Comparison of ENCODE assay signal across 10 cellular contexts in the genomic region with DNA sequence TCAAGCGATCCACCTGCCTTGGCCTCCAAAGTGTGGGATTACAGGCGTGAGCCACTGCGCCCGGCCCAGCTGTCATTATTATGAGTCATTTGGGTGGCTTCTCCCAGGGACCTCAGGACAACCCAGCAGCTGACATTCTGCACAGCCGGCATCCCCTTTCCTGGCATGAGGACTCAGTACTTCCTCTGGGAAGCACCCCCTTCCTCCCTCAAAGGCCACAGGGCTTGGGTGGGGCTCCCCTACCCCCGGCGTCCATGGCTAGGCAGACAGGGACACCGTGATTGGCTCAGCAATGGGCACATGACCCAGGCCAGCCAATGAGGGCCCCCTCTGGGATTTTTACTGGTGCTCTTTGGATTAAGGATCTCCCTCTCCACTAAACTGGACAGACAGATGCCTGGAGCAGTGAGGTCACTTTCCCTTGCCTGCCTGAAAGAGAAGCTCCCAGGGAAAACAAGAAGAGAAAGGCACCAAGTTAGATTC. TPM values are rescaled to one million over a fixed set of nuclear protein-coding genes. Genes with fewer than 3 reads are reported as not detected.
DNase-seq lines count a peak whose midpoint lies in the region; ATAC-seq, FAIRE-seq and TF ChIP-seq lines count a peak whose summit lies in the region.
"Had no signal": no experiment of that assay in that cellular context is flagged by ENCODE, and none has a peak within 500 bp of the region (broad histone marks: within the 10 kb centered on the region; RNA-seq: fewer than 3 reads in every experiment).

No MANE protein-coding gene starts in this region.

- TF ChIP-seq CTCF in MCF 10A (IDR thresholded peaks at IDR 0.05; ENCODE audit: unreplicated experiment) (no peak), HepG2 (CRISPR knock-in tag; IDR thresholded peaks at IDR 0.05) (no peak)

- H4K20me1 ChIP-seq in HepG2 (ENCODE audit: insufficient read depth, low read length) = no peaks in the 10 kb centered on the region

- DNase-seq in stimulated activated naive CD8-positive, alpha-beta T cell treated with anti-CD3 and anti-CD28 coated beads, Interleukin-15, Interleukin-2, amounts not matched to agents 100 U/mL and 50 U/mL, for 24 hours = peak; percentile 17
- no peak for DNase-seq in stimulated activated naive CD8-positive, alpha-beta T cell treated with anti-CD3 and anti-CD28 coated beads, Interleukin-15, amount 100 ng/mL, for 72 hours
- DNase-seq in MCF 10A (ENCODE audit: unreplicated experiment) (peak; percentile 54), HepG2 (ENCODE audit: low spot score) (no peak), KBM-7 (no peak), NCI-H1105 (lab: John Stamatoyannopoulos, UW) (no peak), T-helper 9 cell (no peak), SKM-1 (lab: John Stamatoyannopoulos, UW; ENCODE audit: unreplicated experiment) (no peak)
- DNase-seq: CD4-positive, alpha-beta T cell had no signal

- H3K9me3 Mint-ChIP-seq in stimulated activated naive CD8-positive, alpha-beta T cell treated with anti-CD3 and anti-CD28 coated beads, Interleukin-15, amount 100 ng/mL, for 72 hours = no peaks in the 10 kb centered on the region
- no peaks in the 10 kb centered on the region for H3K9me3 Mint-ChIP-seq in MCF 10A (ENCODE audit: unreplicated experiment)
- H3K9me3 Mint-ChIP-seq: CD4-positive, alpha-beta T cell; neural crest cell had no signal

- H3K27me3 ChIP-seq in HepG2 (ENCODE audit: control insufficient read depth in 1 of 2, insufficient read depth in 2 of 2, low read length in 2 of 2) = no peaks in the 10 kb centered on the region

- FAIRE-seq in HepG2 (lab: Jason Lieb, UNC) = no peak

- TF ChIP-seq EP300 in HepG2 (IDR thresholded peaks at IDR 0.05; ENCODE audit: low read depth in 2 of 2, low read length in 2 of 2) = no peak
- no peak for TF ChIP-seq EP300 in HepG2 (CRISPR knock-in tag; IDR thresholded peaks at IDR 0.05; ENCODE audit: borderline replicate concordance)

- H3K4me3 Mint-ChIP-seq in stimulated activated naive CD8-positive, alpha-beta T cell treated with anti-CD3 and anti-CD28 coated beads, Interleukin-15, amount 100 ng/mL, for 72 hours = no peak overlapping the region
- H3K4me3 Mint-ChIP-seq in MCF 10A (ENCODE audit: unreplicated experiment) = no peak overlapping the region
- H3K4me3 Mint-ChIP-seq: CD4-positive, alpha-beta T cell; neural crest cell had no signal

- intact Hi-C loops in MCF 10A (cut with micrococcal nuclease) = no loop called here
- intact Hi-C loops in HepG2 (cut with micrococcal nuclease; ENCODE audit: unreplicated experiment) = no loop called here

- peaks cover 61% of the 10 kb centered on the region for H3K36me3 Mint-ChIP-seq in MCF 10A (ENCODE audit: insufficient read depth, unreplicated experiment)

- no peak overlapping the region for H2AFZ ChIP-seq in HepG2 (ENCODE audit: low read length)

- H3K4me3 ChIP-seq in HepG2 (replicated peaks in 1 of 3; ENCODE audit: insufficient read depth in 1 of 3, low read depth in 2 of 3, low read length in 3 of 3) = no peak overlapping the region

- in situ Hi-C loops in HepG2 (cut with HindIII; ENCODE audit: extremely low pct_ligation_motif_present, low pct_unique_long_range_greater_than_20kb) = no loop called here
- in situ Hi-C loops in KBM-7 (cut with MboI; ENCODE audit: low pct_unique_long_range_greater_than_20kb, low sequenced_read_pairs) = no loop called here

- peaks cover 13% of the 10 kb centered on the region for H3K27me3 Mint-ChIP-seq in stimulated activated naive CD8-positive, alpha-beta T cell treated with anti-CD3 and anti-CD28 coated beads, Interleukin-15, amount 100 ng/mL, for 72 hours
- no peaks in the 10 kb centered on the region for H3K27me3 Mint-ChIP-seq in MCF 10A (ENCODE audit: insufficient read depth, unreplicated experiment)

- CTCF ChIA-PET in MCF 10A (lab: Yijun Ruan, JAX) = interaction anchor here (0.6 to 2.1 kb wide), 3 partner anchors 13 to 292 kb away, joined by 6 to 14 read pairs (median 9); no protein-coding TSS in a partner anchor
- CTCF ChIA-PET in HepG2 (lab: Yijun Ruan, JAX; ENCODE audit: low intra/inter-chr PET ratio, low total read pairs) = no interaction called here

- no peak overlapping the region for H3K27ac Mint-ChIP-seq in stimulated activated naive CD8-positive, alpha-beta T cell treated with anti-CD3 and anti-CD28 coated beads, Interleukin-15, amount 100 ng/mL, for 72 hours
- H3K27ac Mint-ChIP-seq in MCF 10A (ENCODE audit: low read depth, unreplicated experiment) = no peak overlapping the region
- H3K27ac Mint-ChIP-seq: CD4-positive, alpha-beta T cell had no signal

- H3K27ac ChIP-seq in HepG2 (ENCODE audit: extremely low read length, insufficient read depth, low read length) = no peak overlapping the region

- BruUV-seq in MCF 10A (replicated peaks; lab: Mats Ljungman, UMichigan) = no TSS peak
- no TSS peak for BruUV-seq in HepG2 (replicated peaks; lab: Mats Ljungman, UMichigan)

- POLR2A ChIA-PET in MCF 10A (lab: Yijun Ruan, JAX) = interaction anchor here (0.7 to 3.4 kb wide), 5 partner anchors 23 to 53 kb away, joined by 3 to 16 read pairs (median 3); no protein-coding TSS in a partner anchor
- POLR2A ChIA-PET in HepG2 (lab: Yijun Ruan, JAX) = no interaction called here

- 0 out of 5 replicates have a peak, but pooled peaks cover 0 to 8% of the 10 kb centered on the region in 2 experiments for H3K36me3 ChIP-seq in HepG2 (replicated peaks in 1 of 2; ENCODE audit: control insufficient read depth in 1 of 2, insufficient read depth in 2 of 2, low read length in 2 of 2)

- no peaks in the 10 kb centered on the region for H3K9me3 ChIP-seq in HepG2 (ENCODE audit: low read length)

- peaks cover 13% of the 10 kb centered on the region for H3K4me1 Mint-ChIP-seq in stimulated activated naive CD8-positive, alpha-beta T cell treated with anti-CD3 and anti-CD28 coated beads, Interleukin-15, amount 100 ng/mL, for 72 hours
- H3K4me1 Mint-ChIP-seq in MCF 10A (ENCODE audit: insufficient read depth, unreplicated experiment) = peaks cover 13% of the 10 kb centered on the region

- no peak for TF ChIP-seq RAD21 in HepG2 (CRISPR knock-in tag; IDR thresholded peaks at IDR 0.05)

- H3K79me2 ChIP-seq in HepG2 (ENCODE audit: insufficient read depth, low read length) = no peaks in the 10 kb centered on the region

- no peak overlapping the region for H3K9ac ChIP-seq in HepG2 (ENCODE audit: insufficient read depth, low read depth, low read length)

- no peak overlapping the region for H3K4me2 ChIP-seq in HepG2 (ENCODE audit: low read depth, low read length)

- H3K4me1 ChIP-seq in HepG2 (ENCODE audit: insufficient read depth, low read length) = peaks cover 9% of the 10 kb centered on the region

- WGBS in HepG2 (ENCODE audit: low lambda C conversion rate) = 97% methylated on average over 4 of the region's 8 CpGs

- TF ChIP-seq POLR2A in HepG2 (IDR thresholded peaks at IDR 0.05; ENCODE audit: insufficient read depth in 1 of 2, low read depth in 2 of 2, low read length in 2 of 2) = no peak

- ATAC-seq in stimulated activated naive CD8-positive, alpha-beta T cell treated with anti-CD3 and anti-CD28 coated beads, Interleukin-15, Interleukin-2, amounts not matched to agents 100 U/mL and 50 U/mL, for 24 hours = peak; percentile 14
- ATAC-seq in stimulated activated naive CD8-positive, alpha-beta T cell treated with anti-CD3 and anti-CD28 coated beads, Interleukin-15, amount 100 ng/mL, for 72 hours = no peak
- ATAC-seq in HepG2 = peak; percentile 44

RNA-seq across cellular contexts. Expression of a gene that starts 6.0 kb away (rescaled TPM):
- total RNA-seq in MCF 10A (2022) = 25.0 and 29.2 TPM in 2 replicates
- 11.0 and 12.9 TPM in 2 replicates for total RNA-seq in HepG2 (2016; rRNA removed; fragmentation: Illumina TruSeq; extraction: Trizol)
- total RNA-seq in HepG2 (2016; cell fraction: cytosol; rRNA removed; fragmentation: Illumina TruSeq; extraction: Trizol; ENCODE audit: low read depth) = 1.5 TPM in 2 replicates
- total RNA-seq in HepG2 (2016; cell fraction: insoluble cytoplasmic fraction; rRNA removed; fragmentation: Illumina TruSeq; extraction: Trizol) = 10.8 and 16.5 TPM in 2 replicates
- total RNA-seq in HepG2 (2016; cell fraction: membrane; rRNA removed; fragmentation: Illumina TruSeq; extraction: Trizol) = 6.2 TPM in 2 replicates
- total RNA-seq in HepG2 (2016; cell fraction: nucleus; rRNA removed; fragmentation: Illumina TruSeq; extraction: Trizol) = 12.8 and 13.5 TPM in 2 replicates
- 5.7 and 6.8 TPM in 2 replicates for polyA plus RNA-seq in HepG2 (2011; rRNA removed)
- polyA plus RNA-seq in HepG2 (2011; cell fraction: cytosol; rRNA removed) = 4.3 and 5.1 TPM in 2 replicates
- 21.5 and 24.8 TPM in 2 replicates for polyA plus RNA-seq in HepG2 (2011; cell fraction: nucleus; rRNA removed)
- 7.1 and 11.3 TPM in 2 replicates for polyA plus RNA-seq in HepG2 (2012)
- polyA plus RNA-seq in HepG2 (2016; cell fraction: cytosol; fragmentation: Illumina TruSeq; extraction: Trizol; ENCODE audit: low read depth) = 0.79 and 1.2 TPM in 2 replicates
- polyA plus RNA-seq in HepG2 (2016; cell fraction: insoluble cytoplasmic fraction; fragmentation: Illumina TruSeq; extraction: Trizol; ENCODE audit: low read depth) = 8.4 and 13.7 TPM in 2 replicates
- 2.9 and 3.9 TPM in 2 replicates for polyA plus RNA-seq in HepG2 (2016; cell fraction: membrane; fragmentation: Illumina TruSeq; extraction: Trizol; ENCODE audit: low read depth)
- polyA plus RNA-seq in HepG2 (2016; cell fraction: nucleus; fragmentation: Illumina TruSeq; extraction: Trizol; ENCODE audit: insufficient read depth, low read depth) = 27.2 and 28.0 TPM in 2 replicates
- 25.5 and 78.0 TPM in 2 replicates for polyA minus RNA-seq in HepG2 (2011; rRNA and poly(A)+ RNA removed; ENCODE audit: low replicate concordance)
- 8.5 and 9.8 TPM in 2 replicates for polyA minus RNA-seq in HepG2 (2011; cell fraction: cytosol; rRNA and poly(A)+ RNA removed)
- polyA minus RNA-seq in HepG2 (2011; cell fraction: nucleus; rRNA and poly(A)+ RNA removed) = 5.2 and 9.0 TPM in 2 replicates
- total RNA-seq: CD4-positive, alpha-beta T cell had no signal

RNA-seq across cellular contexts. Expression of a gene that starts 35.7 kb away (rescaled TPM):
- total RNA-seq in MCF 10A (2022) (8.6 and 16.4 TPM in 2 replicates), HepG2 (2016; rRNA removed; fragmentation: Illumina TruSeq; extraction: Trizol) (46.2 and 63.2 TPM in 2 replicates)
- 7.6 and 7.9 TPM in 2 replicates for total RNA-seq in HepG2 (2016; cell fraction: cytosol; rRNA removed; fragmentation: Illumina TruSeq; extraction: Trizol; ENCODE audit: low read depth)
- 47.6 and 55.0 TPM in 2 replicates for total RNA-seq in HepG2 (2016; cell fraction: insoluble cytoplasmic fraction; rRNA removed; fragmentation: Illumina TruSeq; extraction: Trizol)
- total RNA-seq in HepG2 (2016; cell fraction: membrane; rRNA removed; fragmentation: Illumina TruSeq; extraction: Trizol) = 21.9 and 24.3 TPM in 2 replicates
- total RNA-seq in HepG2 (2016; cell fraction: nucleus; rRNA removed; fragmentation: Illumina TruSeq; extraction: Trizol) = 24.3 and 25.4 TPM in 2 replicates
- 8.8 and 10.0 TPM in 2 replicates for polyA plus RNA-seq in HepG2 (2011; rRNA removed)
- polyA plus RNA-seq in HepG2 (2011; cell fraction: cytosol; rRNA removed) = 6.3 and 10.5 TPM in 2 replicates
- 10.2 and 12.2 TPM in 2 replicates for polyA plus RNA-seq in HepG2 (2011; cell fraction: nucleus; rRNA removed)
- polyA plus RNA-seq in HepG2 (2012) = 3.9 and 8.5 TPM in 2 replicates
- 3.0 and 3.9 TPM in 2 replicates for polyA plus RNA-seq in HepG2 (2016; cell fraction: cytosol; fragmentation: Illumina TruSeq; extraction: Trizol; ENCODE audit: low read depth)
- 26.0 and 27.0 TPM in 2 replicates for polyA plus RNA-seq in HepG2 (2016; cell fraction: insoluble cytoplasmic fraction; fragmentation: Illumina TruSeq; extraction: Trizol; ENCODE audit: low read depth)
- polyA plus RNA-seq in HepG2 (2016; cell fraction: membrane; fragmentation: Illumina TruSeq; extraction: Trizol; ENCODE audit: low read depth) = 7.2 and 8.5 TPM in 2 replicates
- 31.6 and 34.4 TPM in 2 replicates for polyA plus RNA-seq in HepG2 (2016; cell fraction: nucleus; fragmentation: Illumina TruSeq; extraction: Trizol; ENCODE audit: insufficient read depth, low read depth)
- polyA minus RNA-seq in HepG2 (2011; rRNA and poly(A)+ RNA removed; ENCODE audit: low replicate concordance) = 27.2 and 131 TPM in 2 replicates
- polyA minus RNA-seq in HepG2 (2011; cell fraction: cytosol; rRNA and poly(A)+ RNA removed) = 11.4 and 21.7 TPM in 2 replicates
- polyA minus RNA-seq in HepG2 (2011; cell fraction: nucleus; rRNA and poly(A)+ RNA removed) = 8.6 and 9.8 TPM in 2 replicates

RNA-seq across cellular contexts. Expression of a gene that starts 48.1 kb away (rescaled TPM):
- not detected in 2 replicates for total RNA-seq in MCF 10A (2022)
- 9.8 and 27.3 TPM in 2 replicates for total RNA-seq in HepG2 (2016; rRNA removed; fragmentation: Illumina TruSeq; extraction: Trizol)
- total RNA-seq in HepG2 (2016; cell fraction: cytosol; rRNA removed; fragmentation: Illumina TruSeq; extraction: Trizol; ENCODE audit: low read depth) = 8.5 and 9.2 TPM in 2 replicates
- total RNA-seq in HepG2 (2016; cell fraction: insoluble cytoplasmic fraction; rRNA removed; fragmentation: Illumina TruSeq; extraction: Trizol) = 10.0 and 28.0 TPM in 2 replicates
- 4.7 and 6.0 TPM in 2 replicates for total RNA-seq in HepG2 (2016; cell fraction: membrane; rRNA removed; fragmentation: Illumina TruSeq; extraction: Trizol)
- 17.9 and 23.8 TPM in 2 replicates for total RNA-seq in HepG2 (2016; cell fraction: nucleus; rRNA removed; fragmentation: Illumina TruSeq; extraction: Trizol)
- polyA plus RNA-seq in HepG2 (2011; rRNA removed) = 243 and 436 TPM in 2 replicates
- 348 and 360 TPM in 2 replicates for polyA plus RNA-seq in HepG2 (2011; cell fraction: cytosol; rRNA removed)
- polyA plus RNA-seq in HepG2 (2011; cell fraction: nucleus; rRNA removed) = 144 and 221 TPM in 2 replicates
- 51.8 and 140 TPM in 2 replicates for polyA plus RNA-seq in HepG2 (2012)
- polyA plus RNA-seq in HepG2 (2016; cell fraction: cytosol; fragmentation: Illumina TruSeq; extraction: Trizol; ENCODE audit: low read depth) = 5.4 and 8.8 TPM in 2 replicates
- polyA plus RNA-seq in HepG2 (2016; cell fraction: insoluble cytoplasmic fraction; fragmentation: Illumina TruSeq; extraction: Trizol; ENCODE audit: low read depth) = 8.3 and 9.3 TPM in 2 replicates
- polyA plus RNA-seq in HepG2 (2016; cell fraction: membrane; fragmentation: Illumina TruSeq; extraction: Trizol; ENCODE audit: low read depth) = 5.7 and 6.0 TPM in 2 replicates
- polyA plus RNA-seq in HepG2 (2016; cell fraction: nucleus; fragmentation: Illumina TruSeq; extraction: Trizol; ENCODE audit: insufficient read depth, low read depth) = 33.3 and 34.8 TPM in 2 replicates
- polyA minus RNA-seq in HepG2 (2011; rRNA and poly(A)+ RNA removed; ENCODE audit: low replicate concordance) = 46.9 TPM in 1 of 2 replicates, not detected in the other
- polyA minus RNA-seq in HepG2 (2011; cell fraction: cytosol; rRNA and poly(A)+ RNA removed) = 34.2 and 44.2 TPM in 2 replicates
- polyA minus RNA-seq in HepG2 (2011; cell fraction: nucleus; rRNA and poly(A)+ RNA removed) = 16.1 and 21.8 TPM in 2 replicates
- total RNA-seq: CD4-positive, alpha-beta T cell; neural crest cell had no signal

Comparison
In these comparisons a context has a peak if more than half of its experiments do, and no peak if none do; other contexts are left out.
1. DNase-seq: peak in stimulated activated naive CD8-positive, alpha-beta T cell treated with anti-CD3 and anti-CD28 coated beads, Interleukin-15, Interleukin-2, amounts not matched to agents 100 U/mL and 50 U/mL, for 24 hours (single experiment) and MCF 10A (single experiment); none in stimulated activated naive CD8-positive, alpha-beta T cell treated with anti-CD3 and anti-CD28 coated beads, Interleukin-15, amount 100 ng/mL, for 72 hours (0 of 2), HepG2 (single experiment), KBM-7 (single experiment), NCI-H1105 (single experiment), T-helper 9 cell (single experiment) and SKM-1 (single experiment).